17 cellular contexts compared by ENCODE assay signal in genomic region chr6:45455408-45455807, GRCh38.
"Had no signal": no experiment of that assay in that cellular context is flagged by ENCODE, and none has a peak within 500 bp of the region (broad histone marks: within the 10 kb centered on the region; RNA-seq: fewer than 3 reads in every experiment).

No MANE protein-coding gene starts in this region.

- DNase-seq: Kasumi-1, KG1, MM.1S, NCI-H1092 treated with DMSO at 0.1 percent for 48 hours, NCI-H1436, NCI-H1694, NCI-H187 treated with DMSO at 0.1 percent for 48 hours, NCI-H2029 treated with DMSO at 0.1 percent for 48 hours, NCI-H2227 treated with DMSO at 0.1 percent for 48 hours, NCI-H524, NCI-H526 treated with DMSO at 0.1 percent for 48 hours, NCI-H748 treated with DMSO at 0.1 percent for 48 hours, SHP77 had no signal

- H3K27ac ChIP-seq: HL-60, RWPE1 had no signal

- ATAC-seq: SK-N-SH treated with all-trans-retinoic acid at 6 μM for 48 hours had no signal

- FAIRE-seq: HTR-8/SVneo had no signal
